22 cellular contexts compared by ENCODE assay signal in genomic region chr1:105462308-105462707, GRCh38.
DNase-seq lines count a peak whose midpoint lies in the region; ATAC-seq and TF ChIP-seq lines count a peak whose summit lies in the region.
"Had no signal": no experiment of that assay in that cellular context is flagged by ENCODE, and none has a peak within 500 bp of the region (broad histone marks: within the 10 kb centered on the region; RNA-seq: fewer than 3 reads in every experiment).

No MANE protein-coding gene starts in this region.

- CTCF ChIA-PET in HEK293T (lab: Yijun Ruan, JAX) = interaction anchor here (0.7 kb wide), 1 partner anchor 8 kb away, joined by 3 read pairs; no protein-coding TSS in a partner anchor

- WGBS in gastroesophageal sphincter (ENCODE audit: low coverage in 1 of 2), 2 donors = 72 to 78% methylated on average over 2 of the region's 2 CpGs

- H3K27ac ChIP-seq in gastroesophageal sphincter = no peak overlapping the region
- H3K27ac ChIP-seq: C4-2B, SJSA1 had no signal

- H3K4me3 Mint-ChIP-seq in glutamatergic neuron (ENCODE audit: unreplicated experiment) = no peak overlapping the region
- no peak overlapping the region for H3K4me3 Mint-ChIP-seq in nephron progenitor cell
- no peak overlapping the region for H3K4me3 Mint-ChIP-seq in natural killer cell treated with Interleukin-12 subunit alpha and Interleukin-12 subunit beta and Interleukin-15 and Interleukin-18, amount 100 ng/mL, for 72 hours
- H3K4me3 Mint-ChIP-seq: CD8-positive, alpha-beta T cell had no signal

- no peaks in the 10 kb centered on the region for H3K36me3 ChIP-seq in gastroesophageal sphincter
- H3K36me3 ChIP-seq: SJSA1 had no signal

- no peaks in the 10 kb centered on the region for H3K9me3 ChIP-seq in gastroesophageal sphincter
- H3K9me3 ChIP-seq: Caco-2 had no signal

- no peak for TF ChIP-seq POLR2A in gastroesophageal sphincter (IDR thresholded peaks at IDR 0.05)

- H3K9me3 Mint-ChIP-seq in glutamatergic neuron (ENCODE audit: unreplicated experiment) (no peaks in the 10 kb centered on the region), nephron progenitor cell (no peaks in the 10 kb centered on the region)
- H3K9me3 Mint-ChIP-seq in natural killer cell treated with Interleukin-12 subunit alpha and Interleukin-12 subunit beta and Interleukin-15 and Interleukin-18, amount 100 ng/mL, for 72 hours = peaks cover 7% of the 10 kb centered on the region

- no peak for TF ChIP-seq EP300 in gastroesophageal sphincter (IDR thresholded peaks at IDR 0.05)

- no peaks in the 10 kb centered on the region for H3K4me1 Mint-ChIP-seq in glutamatergic neuron (ENCODE audit: low read depth, unreplicated experiment)
- H3K4me1 Mint-ChIP-seq in nephron progenitor cell = no peaks in the 10 kb centered on the region
- no peaks in the 10 kb centered on the region for H3K4me1 Mint-ChIP-seq in natural killer cell treated with Interleukin-12 subunit alpha and Interleukin-12 subunit beta and Interleukin-15 and Interleukin-18, amount 100 ng/mL, for 72 hours (ENCODE audit: low read depth in 2 of 2)

- no peaks in the 10 kb centered on the region for H3K27me3 ChIP-seq in gastroesophageal sphincter
- H3K27me3 ChIP-seq: SJSA1 had no signal

- no peak overlapping the region for H3K4me3 ChIP-seq in gastroesophageal sphincter
- H3K4me3 ChIP-seq: SJSA1 had no signal

- H3K27ac Mint-ChIP-seq in glutamatergic neuron (ENCODE audit: unreplicated experiment) = no peak overlapping the region
- no peak overlapping the region for H3K27ac Mint-ChIP-seq in nephron progenitor cell
- H3K27ac Mint-ChIP-seq in natural killer cell treated with Interleukin-12 subunit alpha and Interleukin-12 subunit beta and Interleukin-15 and Interleukin-18, amount 100 ng/mL, for 72 hours = no peak overlapping the region
- H3K27ac Mint-ChIP-seq: CD8-positive, alpha-beta T cell had no signal

- TF ChIP-seq CTCF in glutamatergic neuron (IDR thresholded peaks at IDR 0.05; ENCODE audit: partially characterized antibody, unreplicated experiment) (peak; percentile 53), nephron progenitor cell (IDR thresholded peaks at IDR 0.05) (no peak), gastroesophageal sphincter (IDR thresholded peaks at IDR 0.05) (no peak)

- no peak for ATAC-seq in HG03097 (IDR thresholded peaks at IDR 0.05; ENCODE audit: low FRiP score, unreplicated experiment)
- ATAC-seq in natural killer cell treated with Interleukin-12 subunit alpha and Interleukin-12 subunit beta and Interleukin-15 and Interleukin-18, amount 100 ng/mL, for 72 hours = no peak
- no peak for ATAC-seq in gastroesophageal sphincter
- ATAC-seq: CD8-positive, alpha-beta T cell had no signal

- no peaks in the 10 kb centered on the region for H3K4me1 ChIP-seq in gastroesophageal sphincter
- H3K4me1 ChIP-seq: Caco-2, SJSA1 had no signal

- no peak for DNase-seq in HEK293T (ENCODE audit: extremely low spot score)
- peak; percentile 2 for DNase-seq in SK-MEL-5 (ENCODE audit: low read depth, low spot score)
- DNase-seq in glutamatergic neuron = no peak
- no peak for DNase-seq in nephron progenitor cell
- DNase-seq in natural killer cell treated with Interleukin-12 subunit alpha and Interleukin-12 subunit beta and Interleukin-15 and Interleukin-18, amount 100 ng/mL, for 72 hours (ENCODE audit: low spot score) = no peak
- DNase-seq: Caco-2; CD8-positive, alpha-beta T cell; DMS79 treated with DMSO at 0.1 percent for 48 hours; KBM-7; NCI-H1105 treated with DMSO at 0.1 percent for 48 hours; NCI-H146; NCI-H2029; NCI-H446 treated with DMSO at 0.1 percent for 48 hours; NCI-H526; NCI-H82; NK-92 treated with Interleukin-12 subunit alpha and Interleukin-12 subunit beta, amount 100 ng/mL, for 24 hours; Right ventricle myocardium superior; RPMI8226 had no signal

- H3K36me3 Mint-ChIP-seq in glutamatergic neuron (ENCODE audit: unreplicated experiment) (no peaks in the 10 kb centered on the region), nephron progenitor cell (ENCODE audit: low read depth) (no peaks in the 10 kb centered on the region)
- peaks cover 5% of the 10 kb centered on the region for H3K36me3 Mint-ChIP-seq in natural killer cell treated with Interleukin-12 subunit alpha and Interleukin-12 subunit beta and Interleukin-15 and Interleukin-18, amount 100 ng/mL, for 72 hours
- H3K36me3 Mint-ChIP-seq: CD8-positive, alpha-beta T cell had no signal

- in situ Hi-C loops in SK-MEL-5 (cut with HindIII; ENCODE audit: low pct_unique_long_range_greater_than_20kb, low sequenced_read_pairs) = no loop called here

- POLR2A ChIA-PET in HEK293T (lab: Yijun Ruan, JAX) = no interaction called here

- H3K27me3 Mint-ChIP-seq in glutamatergic neuron (ENCODE audit: unreplicated experiment) (no peaks in the 10 kb centered on the region), nephron progenitor cell (ENCODE audit: low read depth, poor library complexity) (peaks cover 2% of the 10 kb centered on the region)
- H3K27me3 Mint-ChIP-seq in natural killer cell treated with Interleukin-12 subunit alpha and Interleukin-12 subunit beta and Interleukin-15 and Interleukin-18, amount 100 ng/mL, for 72 hours = no peaks in the 10 kb centered on the region

TF ChIP-seq in HEK293T, 16 proteins besides CTCF, POLR2A, EP300 and RAD21:
- TF ChIP-seq CTBP1 (IDR thresholded peaks at IDR 0.05; ENCODE audit: borderline replicate concordance) (no peak), TARDBP (IDR thresholded peaks at IDR 0.05) (no peak), SP1 (IDR thresholded peaks at IDR 0.05) (no peak), HDGF (IDR thresholded peaks at IDR 0.05; ENCODE audit: borderline replicate concordance) (no peak)
- TF ChIP-seq, protein P1, sequence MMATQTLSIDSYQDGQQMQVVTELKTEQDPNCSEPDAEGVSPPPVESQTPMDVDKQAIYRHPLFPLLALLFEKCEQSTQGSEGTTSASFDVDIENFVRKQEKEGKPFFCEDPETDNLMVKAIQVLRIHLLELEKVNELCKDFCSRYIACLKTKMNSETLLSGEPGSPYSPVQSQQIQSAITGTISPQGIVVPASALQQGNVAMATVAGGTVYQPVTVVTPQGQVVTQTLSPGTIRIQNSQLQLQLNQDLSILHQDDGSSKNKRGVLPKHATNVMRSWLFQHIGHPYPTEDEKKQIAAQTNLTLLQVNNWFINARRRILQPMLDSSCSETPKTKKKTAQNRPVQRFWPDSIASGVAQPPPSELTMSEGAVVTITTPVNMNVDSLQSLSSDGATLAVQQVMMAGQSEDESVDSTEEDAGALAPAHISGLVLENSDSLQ (IDR thresholded peaks at IDR 0.05) = peak; percentile 50; the same call in 1 of the 2 replicates
